Comparison of ENCODE assay signal across 8 cellular contexts in genomic region chr1:27348861-27349783, GRCh38. TPM values are rescaled to one million over a fixed set of nuclear protein-coding genes. Genes with fewer than 3 reads are reported as not detected.
DNase-seq lines count a peak whose midpoint lies in the region; ATAC-seq and TF ChIP-seq lines count a peak whose summit lies in the region.

No MANE protein-coding gene starts in this region.

- H3K9me3 Mint-ChIP-seq in activated CD8-positive, alpha-beta T cell treated with anti-CD3 and anti-CD28 coated beads, Interleukin-2, amount 10 ng/mL, durations not matched to agents 7 days and 5 days (ENCODE audit: insufficient read depth): no peaks in the 10 kb centered on the region
- no peaks in the 10 kb centered on the region for H3K9me3 Mint-ChIP-seq in HFFc6

- H3K4me3 ChIP-seq in foreskin fibroblast (ENCODE audit: low read depth in 1 of 2, low read length in 2 of 2): peak overlapping the region; percentile 29 to 50

- peak; percentile 86 for DNase-seq in DMS153 treated with DMSO at 0.1 percent for 48 hours (lab: John Stamatoyannopoulos, UW; ENCODE audit: unreplicated experiment)
- peak; percentile 78 for DNase-seq in NCI-H1105 (lab: John Stamatoyannopoulos, UW)
- peak; percentile 36 for DNase-seq in activated CD8-positive, alpha-beta T cell treated with anti-CD3 and anti-CD28 coated beads, Interleukin-2, amount 10 ng/mL, durations not matched to agents 7 days and 5 days
- peak in 1 of 2 donors; percentile 48 for DNase-seq in foreskin fibroblast
- no peak for DNase-seq in omental fat pad (ENCODE audit: low spot score)
- no peak for DNase-seq in HFFc6
- no peak for DNase-seq in NOMO-1 treated with dmso at 0.1 percent for 144 hours (lab: John Stamatoyannopoulos, UW; ENCODE audit: unreplicated experiment)
- no peak for DNase-seq in UCSD-AML1 (lab: John Stamatoyannopoulos, UW; ENCODE audit: unreplicated experiment)

- peaks cover 18% of the 10 kb centered on the region for H3K36me3 Mint-ChIP-seq in activated CD8-positive, alpha-beta T cell treated with anti-CD3 and anti-CD28 coated beads, Interleukin-2, amount 10 ng/mL, durations not matched to agents 7 days and 5 days (ENCODE audit: low read depth)
- H3K36me3 Mint-ChIP-seq in HFFc6 (ENCODE audit: low read depth): no peaks in the 10 kb centered on the region

- no peaks in the 10 kb centered on the region for H3K27me3 Mint-ChIP-seq in activated CD8-positive, alpha-beta T cell treated with anti-CD3 and anti-CD28 coated beads, Interleukin-2, amount 10 ng/mL, durations not matched to agents 7 days and 5 days (ENCODE audit: low read depth)
- peaks cover 7% of the 10 kb centered on the region for H3K27me3 Mint-ChIP-seq in HFFc6 (ENCODE audit: insufficient read depth)

- CTCF ChIA-PET in activated CD8-positive, alpha-beta T cell treated with anti-CD3 and anti-CD28 coated beads, Interleukin-2, amount 10 ng/mL, durations not matched to agents 7 days and 5 days (lab: Charles Lee): interaction anchor here (2.0 to 2.2 kb wide), 2 partner anchors 9 to 16 kb away, joined by 10 to 11 read pairs; no protein-coding TSS in a partner anchor

- TF ChIP-seq CTCF in foreskin fibroblast (IDR thresholded peaks at IDR 0.05; ENCODE audit: low read depth, low read length) (no peak), omental fat pad (IDR thresholded peaks at IDR 0.05) (no peak), HFFc6 (IDR thresholded peaks at IDR 0.05) (no peak; the same call in 1 of the 2 replicates)

- POLR2A ChIA-PET in activated CD8-positive, alpha-beta T cell treated with anti-CD3 and anti-CD28 coated beads, Interleukin-2, amount 10 ng/mL, durations not matched to agents 7 days and 5 days (lab: Charles Lee): interaction anchor here (1.2 to 1.4 kb wide), 2 partner anchors 9 to 16 kb away, joined by 5 to 6 read pairs; no protein-coding TSS in a partner anchor

- H3K27ac Mint-ChIP-seq in activated CD8-positive, alpha-beta T cell treated with anti-CD3 and anti-CD28 coated beads, Interleukin-2, amount 10 ng/mL, durations not matched to agents 7 days and 5 days: no peak overlapping the region
- no peak overlapping the region for H3K27ac Mint-ChIP-seq in HFFc6

- peak overlapping the region; percentile 40 for H3K4me3 Mint-ChIP-seq in activated CD8-positive, alpha-beta T cell treated with anti-CD3 and anti-CD28 coated beads, Interleukin-2, amount 10 ng/mL, durations not matched to agents 7 days and 5 days
- H3K4me3 Mint-ChIP-seq in HFFc6: no peak overlapping the region

- peak; percentile 65 for ATAC-seq in activated CD8-positive, alpha-beta T cell treated with anti-CD3 and anti-CD28 coated beads, Interleukin-2, amount 10 ng/mL, durations not matched to agents 7 days and 5 days
- peak; percentile 51 for ATAC-seq in omental fat pad (ENCODE audit: low FRiP score)

- peaks cover 17% of the 10 kb centered on the region for H3K4me1 Mint-ChIP-seq in activated CD8-positive, alpha-beta T cell treated with anti-CD3 and anti-CD28 coated beads, Interleukin-2, amount 10 ng/mL, durations not matched to agents 7 days and 5 days (ENCODE audit: low read depth)
- H3K4me1 Mint-ChIP-seq in HFFc6 (ENCODE audit: low read depth): no peaks in the 10 kb centered on the region; the same call in 1 of the 2 replicates

RNA-seq across cellular contexts. Expression of gene SYTL1, which starts 7.3 kb away (rescaled TPM):
- total RNA-seq in activated CD8-positive, alpha-beta T cell treated with anti-CD3 and anti-CD28 coated beads, Interleukin-2, amount 10 ng/mL, durations not matched to agents 7 days and 5 days: 10 to 100 TPM; 81.0 to 83.1 TPM
- total RNA-seq in omental fat pad: 1 to 10 TPM; 1.2 to 4.3 (median 1.9) TPM
- under 1 TPM in 2 of 6 experiments, not detected in 4; 0.08 to 0.45 TPM for total RNA-seq in HFFc6 (2021; fragmentation: NEBNext Ultra II Directional; extraction: Animal tissue kit (Norgen Biotek cat#: 25700))

RNA-seq across cellular contexts. Expression of gene MAP3K6, which starts 17.6 kb away (rescaled TPM):
- total RNA-seq in activated CD8-positive, alpha-beta T cell treated with anti-CD3 and anti-CD28 coated beads, Interleukin-2, amount 10 ng/mL, durations not matched to agents 7 days and 5 days: 10 to 100 TPM in 1 of 2 experiments, 1 to 10 TPM in 1; 7.8 to 12.3 TPM
- total RNA-seq in omental fat pad: 100 to 1,000 TPM in 1 of 4 donors, 10 to 100 TPM in 3; 26.8 to 129 (median 43.4) TPM
- 10 to 100 TPM; 22.6 to 30.8 (median 27.7) TPM for total RNA-seq in HFFc6 (2021; fragmentation: NEBNext Ultra II Directional; extraction: Animal tissue kit (Norgen Biotek cat#: 25700))

RNA-seq across cellular contexts. Expression of gene FCN3, which starts 25.5 kb away (rescaled TPM):
- not detected for total RNA-seq in activated CD8-positive, alpha-beta T cell treated with anti-CD3 and anti-CD28 coated beads, Interleukin-2, amount 10 ng/mL, durations not matched to agents 7 days and 5 days
- total RNA-seq in omental fat pad: 100 to 1,000 TPM in 1 of 4 donors, 10 to 100 TPM in 3; 33.1 to 451 (median 75.9) TPM
- total RNA-seq in HFFc6 (2021; fragmentation: NEBNext Ultra II Directional; extraction: Animal tissue kit (Norgen Biotek cat#: 25700)): not detected

RNA-seq across cellular contexts. Expression of gene TMEM222, which starts 27.2 kb away (rescaled TPM):
- 10 to 100 TPM; 35.2 to 38.5 TPM for total RNA-seq in activated CD8-positive, alpha-beta T cell treated with anti-CD3 and anti-CD28 coated beads, Interleukin-2, amount 10 ng/mL, durations not matched to agents 7 days and 5 days
- total RNA-seq in omental fat pad: 10 to 100 TPM; 17.3 to 27.1 (median 23.7) TPM
- total RNA-seq in HFFc6 (2021; fragmentation: NEBNext Ultra II Directional; extraction: Animal tissue kit (Norgen Biotek cat#: 25700)): 10 to 100 TPM; 41.3 to 54.6 (median 46.1) TPM

RNA-seq across cellular contexts. Expression of gene CD164L2, which starts 34.0 kb away (rescaled TPM):
- total RNA-seq in activated CD8-positive, alpha-beta T cell treated with anti-CD3 and anti-CD28 coated beads, Interleukin-2, amount 10 ng/mL, durations not matched to agents 7 days and 5 days: not detected
- total RNA-seq in omental fat pad: not detected
- total RNA-seq in HFFc6 (2021; fragmentation: NEBNext Ultra II Directional; extraction: Animal tissue kit (Norgen Biotek cat#: 25700)): not detected

Comparison
In these comparisons a context has a peak if more than half of its experiments do, and no peak if none do; other contexts are left out.
1. DNase-seq: peak in DMS153 treated with DMSO at 0.1 percent for 48 hours (single experiment), NCI-H1105 (single experiment) and activated CD8-positive, alpha-beta T cell treated with anti-CD3 and anti-CD28 coated beads, Interleukin-2, amount 10 ng/mL, durations not matched to agents 7 days and 5 days (single experiment); none in omental fat pad (single experiment), HFFc6 (single experiment), NOMO-1 treated with dmso at 0.1 percent for 144 hours (single experiment) and UCSD-AML1 (single experiment).
2. RNA of gene SYTL1, which starts 7.3 kb away (total RNA-seq): 81.0 to 83.1 TPM in activated CD8-positive, alpha-beta T cell treated with anti-CD3 and anti-CD28 coated beads, Interleukin-2, amount 10 ng/mL, durations not matched to agents 7 days and 5 days; 1.2 to 4.3 TPM in omental fat pad and 0.08 to 0.45 TPM in HFFc6; every median in the first group is over 10 times any median in the second.
3. RNA of gene FCN3, which starts 25.5 kb away (total RNA-seq): 33.1 to 451 TPM in omental fat pad; not detected in activated CD8-positive, alpha-beta T cell treated with anti-CD3 and anti-CD28 coated beads, Interleukin-2, amount 10 ng/mL, durations not matched to agents 7 days and 5 days and not detected in HFFc6; every median in the first group is over 10 times any median in the second.